ENCODE assay signal across 18 cellular contexts in genomic region chr13:95317037-95317989, GRCh38. TPM values are rescaled to one million over a fixed set of nuclear protein-coding genes. Genes with fewer than 3 reads are reported as not detected.
DNase-seq lines count a peak whose midpoint lies in the region; ATAC-seq and TF ChIP-seq lines count a peak whose summit lies in the region.
"Had no signal": no experiment of that assay in that cellular context is flagged by ENCODE, and none has a peak within 500 bp of the region (broad histone marks: within the 10 kb centered on the region; RNA-seq: fewer than 3 reads in every experiment).

No MANE protein-coding gene starts in this region.

- ATAC-seq in HG03521 (IDR thresholded peaks at IDR 0.05; ENCODE audit: unreplicated experiment): no peak
- ATAC-seq: activated CD8-positive, alpha-beta memory T cell treated with anti-CD3 and anti-CD28 coated beads, Interleukin-2, amount 10 ng/mL, durations not matched to agents 7 days and 5 days; natural killer cell treated with Interleukin-12 subunit alpha and Interleukin-12 subunit beta and Interleukin-15 and Interleukin-18, amount 100 ng/mL, for 72 hours had no signal

- H3K36me3 ChIP-seq in mesodermal cell (ENCODE audit: control insufficient read depth, insufficient read depth, low read length): no peaks in the 10 kb centered on the region
- H3K36me3 ChIP-seq: SJSA1 had no signal

- no peak overlapping the region for H3K4me3 ChIP-seq in astrocyte of the spinal cord (ENCODE audit: low read depth, low read length)
- no peak overlapping the region for H3K4me3 ChIP-seq in mesodermal cell (ENCODE audit: extremely low read depth, insufficient read depth, low read length, poor library complexity, severe bottlenecking)
- H3K4me3 ChIP-seq: lung, SJSA1 had no signal

- in situ Hi-C loops in ACHN (cut with HindIII; ENCODE audit: low pct_ligation_motif_present, low pct_unique_long_range_greater_than_20kb, low sequenced_read_pairs): no loop called here
- in situ Hi-C loops in astrocyte of the spinal cord (cut with HindIII; ENCODE audit: low sequenced_read_pairs): no loop called here

- H3K4me1 ChIP-seq in mesodermal cell (ENCODE audit: control insufficient read depth, insufficient read depth, low read length, poor library complexity, severe bottlenecking): peaks cover 6% of the 10 kb centered on the region
- H3K4me1 ChIP-seq: SJSA1 had no signal

- no peak for TF ChIP-seq CTCF in astrocyte of the spinal cord (IDR thresholded peaks at IDR 0.05; ENCODE audit: low read depth, low read length)

- 83 to 89% methylated on average over 7 to 8 of the region's 12 CpGs for WGBS in mesodermal cell (ENCODE audit: insufficient coverage in 2 of 2), 2 experiments

- TF ChIP-seq RAD21 in Ishikawa (IDR thresholded peaks at IDR 0.05; ENCODE audit: low read depth): no peak

- DNase-seq in ACHN (peak; percentile 77), astrocyte of the spinal cord (ENCODE audit: low read depth, low spot score) (peak; percentile 33), mucosa of gallbladder (ENCODE audit: low spot score) (no peak), Kasumi-1 (lab: John Stamatoyannopoulos, UW) (no peak), foreskin melanocyte (no peak)
- DNase-seq: activated CD4-positive, alpha-beta T cell treated with anti-CD3 and anti-CD28 coated beads for 1 hour; activated CD8-positive, alpha-beta memory T cell treated with anti-CD3 and anti-CD28 coated beads, Interleukin-2, amount 10 ng/mL, durations not matched to agents 7 days and 5 days; DMS79; NCI-H1092; NCI-H2081; NCI-H524 treated with DMSO at 0.1 percent for 48 hours; T-helper 2 cell had no signal

- peak overlapping the region; percentile 23 for H3K27ac ChIP-seq in mesodermal cell (ENCODE audit: low read depth, low read length, severe bottlenecking)
- H3K27ac ChIP-seq: SJSA1 had no signal

- peak; percentile 47; the same call in 1 of the 2 replicates for TF ChIP-seq EP300 in Ishikawa (IDR thresholded peaks at IDR 0.05; ENCODE audit: borderline replicate concordance)

- H3K9me3 ChIP-seq in mesodermal cell (ENCODE audit: control insufficient read depth, low read length): no peaks in the 10 kb centered on the region
- H3K9me3 ChIP-seq: SJSA1 had no signal

TF ChIP-seq in Ishikawa, 13 proteins besides CTCF, POLR2A, EP300 and RAD21:
- TF ChIP-seq, protein P1, sequence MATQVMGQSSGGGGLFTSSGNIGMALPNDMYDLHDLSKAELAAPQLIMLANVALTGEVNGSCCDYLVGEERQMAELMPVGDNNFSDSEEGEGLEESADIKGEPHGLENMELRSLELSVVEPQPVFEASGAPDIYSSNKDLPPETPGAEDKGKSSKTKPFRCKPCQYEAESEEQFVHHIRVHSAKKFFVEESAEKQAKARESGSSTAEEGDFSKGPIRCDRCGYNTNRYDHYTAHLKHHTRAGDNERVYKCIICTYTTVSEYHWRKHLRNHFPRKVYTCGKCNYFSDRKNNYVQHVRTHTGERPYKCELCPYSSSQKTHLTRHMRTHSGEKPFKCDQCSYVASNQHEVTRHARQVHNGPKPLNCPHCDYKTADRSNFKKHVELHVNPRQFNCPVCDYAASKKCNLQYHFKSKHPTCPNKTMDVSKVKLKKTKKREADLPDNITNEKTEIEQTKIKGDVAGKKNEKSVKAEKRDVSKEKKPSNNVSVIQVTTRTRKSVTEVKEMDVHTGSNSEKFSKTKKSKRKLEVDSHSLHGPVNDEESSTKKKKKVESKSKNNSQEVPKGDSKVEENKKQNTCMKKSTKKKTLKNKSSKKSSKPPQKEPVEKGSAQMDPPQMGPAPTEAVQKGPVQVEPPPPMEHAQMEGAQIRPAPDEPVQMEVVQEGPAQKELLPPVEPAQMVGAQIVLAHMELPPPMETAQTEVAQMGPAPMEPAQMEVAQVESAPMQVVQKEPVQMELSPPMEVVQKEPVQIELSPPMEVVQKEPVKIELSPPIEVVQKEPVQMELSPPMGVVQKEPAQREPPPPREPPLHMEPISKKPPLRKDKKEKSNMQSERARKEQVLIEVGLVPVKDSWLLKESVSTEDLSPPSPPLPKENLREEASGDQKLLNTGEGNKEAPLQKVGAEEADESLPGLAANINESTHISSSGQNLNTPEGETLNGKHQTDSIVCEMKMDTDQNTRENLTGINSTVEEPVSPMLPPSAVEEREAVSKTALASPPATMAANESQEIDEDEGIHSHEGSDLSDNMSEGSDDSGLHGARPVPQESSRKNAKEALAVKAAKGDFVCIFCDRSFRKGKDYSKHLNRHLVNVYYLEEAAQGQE (IDR thresholded peaks at IDR 0.05; ENCODE audit: low read depth): no peak

RNA-seq across cellular contexts. Expression of gene ABCC4, which starts 16.1 kb away (rescaled TPM):
- polyA plus RNA-seq in mesodermal cell (2013, experiment 1 of 2): 12.1 TPM
- polyA plus RNA-seq in mesodermal cell (2013, experiment 2 of 2): 10.1 TPM
- 39.8 TPM for total RNA-seq in mucosa of gallbladder

Comparison
In these comparisons a context has a peak if more than half of its experiments do, and no peak if none do; other contexts are left out.
1. DNase-seq: peak in ACHN (single experiment) and astrocyte of the spinal cord (single experiment); none in mucosa of gallbladder (single experiment), Kasumi-1 (0 of 2) and foreskin melanocyte (single experiment).